In genomic region chr3:152834354-152835310, GRCh38 we compare ENCODE assay signal across 8 cellular contexts. TPM values are rescaled to one million over a fixed set of nuclear protein-coding genes. Genes with fewer than 3 reads are reported as not detected.
DNase-seq lines count a peak whose midpoint lies in the region; ATAC-seq and TF ChIP-seq lines count a peak whose summit lies in the region.

P2RY1 (plus strand) TSS chr3:152835131; CDS start chr3:152835783, 652 bp downstream.

- DNase-seq in NCI-H2171 (lab: John Stamatoyannopoulos, UW) (peak; percentile 15), globus pallidus (ENCODE audit: low spot score) (peak; percentile 31), neural crest cell (ENCODE audit: low read depth, low spot score) (peak; percentile 69)
- DNase-seq in activated T-cell treated with anti-CD3 and anti-CD28 coated beads, Interleukin-2, amount 50 U/mL, for 72 hours = peak; percentile 25 to 52
- DNase-seq in effector memory CD4-positive, alpha-beta T cell = no peak

- no peaks in the 10 kb centered on the region for H3K9me3 Mint-ChIP-seq in activated T-cell treated with anti-CD3 and anti-CD28 coated beads, Interleukin-2, amount 50 U/mL, for 72 hours
- H3K9me3 Mint-ChIP-seq in neural crest cell = no peaks in the 10 kb centered on the region

- no peak within 1 kb of the TSS for H3K27ac Mint-ChIP-seq in activated T-cell treated with anti-CD3 and anti-CD28 coated beads, Interleukin-2, amount 50 U/mL, for 72 hours
- peak within 1 kb of the TSS; percentile 99 for H3K27ac Mint-ChIP-seq in neural crest cell (ENCODE audit: unreplicated experiment)

- H3K4me1 Mint-ChIP-seq in activated T-cell treated with anti-CD3 and anti-CD28 coated beads, Interleukin-2, amount 50 U/mL, for 72 hours (ENCODE audit: low read depth) = peaks cover 14% of the 10 kb centered on the region
- H3K4me1 Mint-ChIP-seq in neural crest cell = peaks cover 44% of the 10 kb centered on the region

- peak within 1 kb of the TSS; percentile 82 for H3K9ac ChIP-seq in BLaER1

- TF ChIP-seq CTCF in neural crest cell (conservative IDR thresholded peaks at IDR 0.05) = peak; percentile 33

- no peaks in the 10 kb centered on the region for H3K36me3 ChIP-seq in BLaER1
- H3K36me3 ChIP-seq in effector memory CD4-positive, alpha-beta T cell (ENCODE audit: control insufficient read depth, insufficient read depth, low read length) = no peaks in the 10 kb centered on the region

- peaks cover 28% of the 10 kb centered on the region for H3K4me1 ChIP-seq in BLaER1
- no peaks in the 10 kb centered on the region for H3K4me1 ChIP-seq in effector memory CD4-positive, alpha-beta T cell (ENCODE audit: control insufficient read depth, insufficient read depth, low read length, poor library complexity, severe bottlenecking)

- H3K27me3 Mint-ChIP-seq in activated T-cell treated with anti-CD3 and anti-CD28 coated beads, Interleukin-2, amount 50 U/mL, for 72 hours (ENCODE audit: low read depth) = peaks cover 43% of the 10 kb centered on the region
- H3K27me3 Mint-ChIP-seq in neural crest cell (ENCODE audit: low read depth) = peaks cover 11% of the 10 kb centered on the region

- peak within 1 kb of the TSS; percentile 84 for H3K27ac ChIP-seq in BLaER1
- no peak within 1 kb of the TSS for H3K27ac ChIP-seq in effector memory CD4-positive, alpha-beta T cell (ENCODE audit: insufficient read depth, low read length, poor library complexity, severe bottlenecking)

- H3K9me3 ChIP-seq in BLaER1 = no peaks in the 10 kb centered on the region
- no peaks in the 10 kb centered on the region for H3K9me3 ChIP-seq in effector memory CD4-positive, alpha-beta T cell (ENCODE audit: control insufficient read depth, low read length)

- ATAC-seq in GM18867 (IDR thresholded peaks at IDR 0.05; ENCODE audit: unreplicated experiment) (peak; percentile 81), HG03039 (IDR thresholded peaks at IDR 0.05; ENCODE audit: unreplicated experiment) (peak; percentile 82)
- peak; percentile 78 for ATAC-seq in activated T-cell treated with anti-CD3 and anti-CD28 coated beads, Interleukin-2, amount 50 U/mL, for 72 hours (replicated peaks in 1 of 2)

- peak within 1 kb of the TSS; percentile 96 for H3K4me2 ChIP-seq in BLaER1

- H3K27me3 ChIP-seq in BLaER1 = 0 out of 2 replicates have a peak, but pooled peaks cover 6% of the 10 kb centered on the region
- no peaks in the 10 kb centered on the region for H3K27me3 ChIP-seq in effector memory CD4-positive, alpha-beta T cell (replicated peaks; ENCODE audit: control insufficient read depth, insufficient read depth, low read length, poor library complexity, severe bottlenecking)

- H3K4me3 ChIP-seq in BLaER1 = peak within 1 kb of the TSS; percentile 87
- no peak within 1 kb of the TSS for H3K4me3 ChIP-seq in effector memory CD4-positive, alpha-beta T cell (ENCODE audit: insufficient read depth, low read depth, low read length, poor library complexity, severe bottlenecking)

- peak within 1 kb of the TSS; percentile 88 to 92 for H3K4me3 Mint-ChIP-seq in activated T-cell treated with anti-CD3 and anti-CD28 coated beads, Interleukin-2, amount 50 U/mL, for 72 hours
- peak within 1 kb of the TSS; percentile 99 for H3K4me3 Mint-ChIP-seq in neural crest cell

- H3K36me3 Mint-ChIP-seq in activated T-cell treated with anti-CD3 and anti-CD28 coated beads, Interleukin-2, amount 50 U/mL, for 72 hours (ENCODE audit: insufficient read depth in 2 of 2) = peaks cover 0 to 2% of the 10 kb centered on the region in 2 donors
- H3K36me3 Mint-ChIP-seq in neural crest cell (ENCODE audit: low read depth) = peaks cover 11% of the 10 kb centered on the region

- H4K20me1 ChIP-seq in BLaER1 = no peaks in the 10 kb centered on the region

RNA-seq across cellular contexts. Expression of gene P2RY1, which starts in this region (rescaled TPM):
- 1 to 10 TPM; 1.7 to 2.4 TPM for total RNA-seq in activated T-cell treated with anti-CD3 and anti-CD28 coated beads, Interleukin-2, amount 50 U/mL, for 72 hours
- total RNA-seq in neural crest cell = 8.6 and 9.0 TPM in 2 replicates

Comparison
In these comparisons a context has a peak if more than half of its experiments do, and no peak if none do; other contexts are left out.
1. DNase-seq: peak in NCI-H2171 (single experiment), activated T-cell treated with anti-CD3 and anti-CD28 coated beads, Interleukin-2, amount 50 U/mL, for 72 hours (2 of 2), globus pallidus (single experiment) and neural crest cell (single experiment); none in effector memory CD4-positive, alpha-beta T cell (0 of 3).
2. Peak in every context shown above with its lines, with median percentiles within 50 percentile points of each other: ATAC-seq.